36 cellular contexts compared by ENCODE assay signal in the genomic region with DNA sequence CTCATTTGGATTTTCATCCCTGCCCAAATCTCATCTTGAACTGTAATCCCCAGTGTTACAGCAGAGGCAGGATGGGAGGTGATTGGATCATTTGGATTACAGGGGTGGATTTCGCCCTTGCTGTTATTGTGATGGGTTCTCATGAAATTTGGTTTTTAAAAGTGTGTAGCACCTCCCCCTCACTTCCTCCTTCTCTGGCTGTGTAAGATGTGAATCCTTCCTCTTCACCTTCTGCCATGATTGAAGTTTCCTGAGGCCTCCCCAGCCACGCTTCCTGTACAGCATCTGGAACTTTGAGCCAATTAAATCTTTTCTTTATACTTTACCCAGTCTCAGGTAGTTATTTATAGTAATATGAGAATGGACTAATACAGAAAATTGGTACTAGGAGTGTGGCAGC.
"Had no signal": no experiment of that assay in that cellular context is flagged by ENCODE, and none has a peak within 500 bp of the region (broad histone marks: within the 10 kb centered on the region; RNA-seq: fewer than 3 reads in every experiment).

No MANE protein-coding gene starts in this region.

- H3K4me1 Mint-ChIP-seq: activated naive CD8-positive, alpha-beta T cell treated with anti-CD3 and anti-CD28 coated beads, Interleukin-2, amount 50 U/mL, for 24 hours had no signal

- ATAC-seq: activated naive CD8-positive, alpha-beta T cell treated with anti-CD3 and anti-CD28 coated beads, Interleukin-2, amount 50 U/mL, for 24 hours; activated T-cell treated with anti-CD3 and anti-CD28 coated beads, Interleukin-2, amount 50 U/mL, for 4 hours; T-cell had no signal

- DNase-seq: activated CD4-positive, alpha-beta memory T cell treated with anti-CD3 and anti-CD28 coated beads for 36 hours; activated CD4-positive, alpha-beta T cell treated with anti-CD3 and anti-CD28 coated beads, Interleukin-2, amount 10 ng/mL, durations not matched to agents 7 days and 5 days; activated CD4-positive, CD25-positive, alpha-beta regulatory T cell; activated CD8-positive, alpha-beta memory T cell treated with anti-CD3 and anti-CD28 coated beads, Interleukin-2, amount 50 U/mL, for 4 hours; activated gamma-delta T cell treated with Interleukin-2 at 50 U/mL for 16 hours; activated naive CD4-positive, alpha-beta T cell treated with anti-CD3 and anti-CD28 coated beads for 36 hours; activated naive CD8-positive, alpha-beta T cell treated with anti-CD3 and anti-CD28 coated beads, Interleukin-2, amount 50 U/mL, for 24 hours; activated T-cell treated with anti-CD3 and anti-CD28 coated beads for 4 hours; activated T-cell treated with anti-CD3 and anti-CD28 coated beads, Interleukin-2, amount 50 U/mL, for 4 hours; anterior cingulate cortex; caudate nucleus; cerebellar nuclear complex; Karpas-422; MG63; NCI-H1092 treated with DMSO at 0.1 percent for 48 hours; NCI-H1417; NCI-H146; NCI-H187; NCI-H2029 treated with DMSO at 0.1 percent for 48 hours; NCI-H2107; NCI-H2171; NCI-H510A; NCI-H526; NCI-H748 treated with DMSO at 0.1 percent for 48 hours; NK-92 treated with Interleukin-12 subunit alpha and Interleukin-12 subunit beta, amount 100 ng/mL, for 24 hours; OCI-M1; SHP77; SJCRH30; T-cell; T-helper 2 cell; T-helper 9 cell; WERI-Rb-1 had no signal

- H3K4me1 ChIP-seq: SJCRH30 had no signal

- H3K27me3 Mint-ChIP-seq: activated CD4-positive, alpha-beta memory T cell treated with anti-CD3 and anti-CD28 coated beads for 36 hours; activated CD4-positive, alpha-beta T cell treated with anti-CD3 and anti-CD28 coated beads, Interleukin-2, amount 10 ng/mL, durations not matched to agents 7 days and 5 days; activated naive CD8-positive, alpha-beta T cell; activated naive CD8-positive, alpha-beta T cell treated with anti-CD3 and anti-CD28 coated beads, Interleukin-2, amount 50 U/mL, for 24 hours; brain; T-cell had no signal

- H3K36me3 ChIP-seq: MG63, SJCRH30 had no signal

- H3K4me3 ChIP-seq: MG63, SJCRH30, SK-N-MC had no signal

- H3K4me3 Mint-ChIP-seq: activated CD4-positive, alpha-beta memory T cell treated with anti-CD3 and anti-CD28 coated beads for 36 hours; activated CD4-positive, alpha-beta T cell treated with anti-CD3 and anti-CD28 coated beads, Interleukin-2, amount 10 ng/mL, durations not matched to agents 7 days and 5 days; activated naive CD4-positive, alpha-beta T cell treated with anti-CD3 and anti-CD28 coated beads for 36 hours; activated naive CD8-positive, alpha-beta T cell; activated naive CD8-positive, alpha-beta T cell treated with anti-CD3 and anti-CD28 coated beads, Interleukin-2, amount 50 U/mL, for 24 hours; activated T-cell treated with anti-CD3 and anti-CD28 coated beads, Interleukin-2, amount 50 U/mL, for 4 hours; activated T-helper 1 cell treated with anti-CD3 and anti-CD28 coated beads, Interleukin-12 subunit alpha, Interleukin-12 subunit beta, Interleukin-2, Interleukin-4 antibody, amounts not matched to agents 30 ng/mL and 10 ng/mL and 1 ng/mL, durations not matched to agents 14 hours and 24 hours and 36 hours; brain; T-cell had no signal

- H3K27ac Mint-ChIP-seq: activated CD4-positive, alpha-beta memory T cell treated with anti-CD3 and anti-CD28 coated beads for 36 hours; activated CD4-positive, alpha-beta T cell treated with anti-CD3 and anti-CD28 coated beads, Interleukin-2, amount 10 ng/mL, durations not matched to agents 7 days and 5 days; activated naive CD4-positive, alpha-beta T cell treated with anti-CD3 and anti-CD28 coated beads for 36 hours; activated naive CD8-positive, alpha-beta T cell; activated naive CD8-positive, alpha-beta T cell treated with anti-CD3 and anti-CD28 coated beads, Interleukin-2, amount 50 U/mL, for 24 hours; activated T-helper 1 cell treated with anti-CD3 and anti-CD28 coated beads, Interleukin-12 subunit alpha, Interleukin-12 subunit beta, Interleukin-2, Interleukin-4 antibody, amounts not matched to agents 30 ng/mL and 10 ng/mL and 1 ng/mL, durations not matched to agents 14 hours and 24 hours and 36 hours; brain; T-cell had no signal

- H3K27ac ChIP-seq: SJCRH30, SK-N-MC, WERI-Rb-1 had no signal

- H3K9me3 ChIP-seq: MG63, SJCRH30 had no signal

- H3K27me3 ChIP-seq: MG63, SJCRH30 had no signal
